In genomic region chr1:85200870-85201339, GRCh38 we compare ENCODE assay signal across 8 cellular contexts. TPM values are rescaled to one million over a fixed set of nuclear protein-coding genes. Genes with fewer than 3 reads are reported as not detected.
DNase-seq lines count a peak whose midpoint lies in the region; ATAC-seq and TF ChIP-seq lines count a peak whose summit lies in the region.

SYDE2 (minus strand) TSS chr1:85201016; CDS start chr1:85200996, 20 bp downstream.

- DNase-seq in AG04450 (ENCODE audit: low read depth, low spot score), result no peak
- peak; percentile 91 for DNase-seq in NCI-H510A (lab: John Stamatoyannopoulos, UW)
- DNase-seq in activated CD8-positive, alpha-beta T cell treated with anti-CD3 and anti-CD28 coated beads for 36 hours, result peak; percentile 73
- peak; percentile 66 to 76 (median 73) for DNase-seq in effector memory CD8-positive, alpha-beta T cell
- DNase-seq in stimulated activated CD8-positive, alpha-beta memory T cell treated with anti-CD3 and anti-CD28 coated beads, Interleukin-15, amount 100 ng/mL, for 24 hours (ENCODE audit: low read depth), result peak; percentile 38

- peaks cover 23% of the 10 kb centered on the region for H3K4me1 Mint-ChIP-seq in activated CD8-positive, alpha-beta T cell treated with anti-CD3 and anti-CD28 coated beads for 36 hours (ENCODE audit: low read depth)
- H3K4me1 Mint-ChIP-seq in effector memory CD8-positive, alpha-beta T cell (ENCODE audit: low read depth in 2 of 2), result peaks cover 8 to 20% of the 10 kb centered on the region in 2 donors

- H3K4me3 ChIP-seq in AG04450 (ENCODE audit: low read depth, low read length) (peak within 1 kb of the TSS; percentile 79), mesodermal cell (ENCODE audit: extremely low read depth, insufficient read depth, low read length, poor library complexity, severe bottlenecking) (peak within 1 kb of the TSS; percentile 78)

- H3K9me3 ChIP-seq in AG04450 (ENCODE audit: control insufficient read depth, insufficient read depth, low read length), result no peaks in the 10 kb centered on the region
- H3K9me3 ChIP-seq in mesodermal cell (ENCODE audit: control insufficient read depth, low read length), result no peaks in the 10 kb centered on the region

- no peaks in the 10 kb centered on the region for H3K27me3 ChIP-seq in AG04450 (ENCODE audit: control insufficient read depth, insufficient read depth, low read length)

- H3K9me3 Mint-ChIP-seq in activated CD8-positive, alpha-beta T cell treated with anti-CD3 and anti-CD28 coated beads for 36 hours, result no peaks in the 10 kb centered on the region
- no peaks in the 10 kb centered on the region for H3K9me3 Mint-ChIP-seq in effector memory CD8-positive, alpha-beta T cell

- 0% methylated on average over 51 to 59 of the region's 59 CpGs for WGBS in mesodermal cell (ENCODE audit: insufficient coverage in 2 of 2), 2 experiments

- H3K4me3 Mint-ChIP-seq in activated CD8-positive, alpha-beta T cell treated with anti-CD3 and anti-CD28 coated beads for 36 hours, result peak within 1 kb of the TSS; percentile 92
- peak within 1 kb of the TSS; percentile 94 to 96 for H3K4me3 Mint-ChIP-seq in effector memory CD8-positive, alpha-beta T cell

- no peak for TF ChIP-seq CTCF in AG04450 (IDR thresholded peaks at IDR 0.05; ENCODE audit: low read depth, low read length)
- TF ChIP-seq CTCF in activated CD8-positive, alpha-beta T cell treated with anti-CD3 and anti-CD28 coated beads for 36 hours (IDR thresholded peaks at IDR 0.05), result no peak

- H3K27ac ChIP-seq in AG04450 (ENCODE audit: low read depth, low read length), result peak within 1 kb of the TSS; percentile 39
- peak within 1 kb of the TSS; percentile 98 for H3K27ac ChIP-seq in mesodermal cell (ENCODE audit: low read depth, low read length, severe bottlenecking)

- peaks cover 6% of the 10 kb centered on the region for H3K36me3 ChIP-seq in mesodermal cell (ENCODE audit: control insufficient read depth, insufficient read depth, low read length)

- peaks cover 4% of the 10 kb centered on the region for H3K36me3 Mint-ChIP-seq in activated CD8-positive, alpha-beta T cell treated with anti-CD3 and anti-CD28 coated beads for 36 hours (ENCODE audit: low read depth)
- peaks cover 7% of the 10 kb centered on the region for H3K36me3 Mint-ChIP-seq in effector memory CD8-positive, alpha-beta T cell (ENCODE audit: insufficient read depth)

- H3K4me1 ChIP-seq in mesodermal cell (ENCODE audit: control insufficient read depth, insufficient read depth, low read length, poor library complexity, severe bottlenecking), result no peaks in the 10 kb centered on the region

- POLR2A ChIA-PET in AG04450 (lab: Yijun Ruan, JAX), result interaction anchor here (0.6 to 1.1 kb wide), 3 partner anchors 18 to 256 kb away, joined by 3 to 4 read pairs (median 3); no protein-coding TSS in a partner anchor
- POLR2A ChIA-PET in activated CD8-positive, alpha-beta T cell treated with anti-CD3 and anti-CD28 coated beads for 36 hours (lab: Charles Lee), result interaction anchor here (1.2 to 2.4 kb wide), 6 partner anchors 11 to 181 kb away, joined by 3 to 7 read pairs (median 4); partner anchors contain the start of genes BCL10, C1orf52 and MCOLN3

- intact Hi-C loops in activated CD8-positive, alpha-beta T cell treated with anti-CD3 and anti-CD28 coated beads for 36 hours (cut with micrococcal nuclease), result no loop called here

- CTCF ChIA-PET in AG04450 (lab: Charles Lee), result interaction anchor here (2.0 kb wide), 1 partner anchor 58 kb away, joined by 11 read pairs; the partner anchor contains the start of gene C1orf52
- CTCF ChIA-PET in activated CD8-positive, alpha-beta T cell treated with anti-CD3 and anti-CD28 coated beads for 36 hours (lab: Charles Lee), result interaction anchor here (0.8 to 2.9 kb wide), 4 partner anchors 40 to 256 kb away, joined by 3 to 11 read pairs (median 4); no protein-coding TSS in a partner anchor

- H3K27me3 Mint-ChIP-seq in activated CD8-positive, alpha-beta T cell treated with anti-CD3 and anti-CD28 coated beads for 36 hours, result no peaks in the 10 kb centered on the region
- H3K27me3 Mint-ChIP-seq in effector memory CD8-positive, alpha-beta T cell, result peaks cover 11 to 14% of the 10 kb centered on the region in 2 donors

- peak; percentile 82 for ATAC-seq in GM18907 (IDR thresholded peaks at IDR 0.05; ENCODE audit: unreplicated experiment)
- ATAC-seq in HG03135 (IDR thresholded peaks at IDR 0.05; ENCODE audit: unreplicated experiment), result peak; percentile 70
- peak; percentile 82 for ATAC-seq in activated CD8-positive, alpha-beta T cell treated with anti-CD3 and anti-CD28 coated beads for 36 hours
- peak; percentile 80 for ATAC-seq in effector memory CD8-positive, alpha-beta T cell (replicated peaks)

- peak within 1 kb of the TSS; percentile 91 for H3K27ac Mint-ChIP-seq in activated CD8-positive, alpha-beta T cell treated with anti-CD3 and anti-CD28 coated beads for 36 hours
- H3K27ac Mint-ChIP-seq in effector memory CD8-positive, alpha-beta T cell, result peak within 1 kb of the TSS; percentile 94

RNA-seq across cellular contexts. Expression of gene SYDE2, which starts in this region (rescaled TPM):
- 4.7 and 5.7 TPM in 2 replicates for polyA plus RNA-seq in AG04450 (2011; rRNA removed)
- polyA minus RNA-seq in AG04450 (2011; rRNA and poly(A)+ RNA removed), result 11.0 and 14.2 TPM in 2 replicates
- total RNA-seq in activated CD8-positive, alpha-beta T cell treated with anti-CD3 and anti-CD28 coated beads for 36 hours, result 1 to 10 TPM; 4.8 to 5.2 TPM
- 7.2 TPM for polyA plus RNA-seq in mesodermal cell (2013, experiment 1 of 2)
- 9.5 TPM for polyA plus RNA-seq in mesodermal cell (2013, experiment 2 of 2)
